Comparison of ENCODE assay signal across 1 cellular context in genomic region chr20:62907377-62908317, GRCh38.
TF ChIP-seq lines count a peak whose summit lies in the region.

No MANE protein-coding gene starts in this region.

TF ChIP-seq in endothelial cell of umbilical vein, 7 proteins besides CTCF, POLR2A, EP300 and RAD21:
- no peak for TF ChIP-seq MAX (IDR thresholded peaks at IDR 0.05; ENCODE audit: insufficient read depth, insufficient read length)
- TF ChIP-seq MYC (IDR thresholded peaks at IDR 0.05; ENCODE audit: low read depth, low read length): no peak
- TF ChIP-seq JUN (IDR thresholded peaks at IDR 0.05; ENCODE audit: borderline replicate concordance, insufficient read depth, insufficient read length, low read depth): no peak
- no peak for TF ChIP-seq POLR2AphosphoS5 (IDR thresholded peaks at IDR 0.05; ENCODE audit: insufficient read depth, low read depth, low read length)
- TF ChIP-seq GATA2 (IDR thresholded peaks at IDR 0.05; ENCODE audit: insufficient read depth, insufficient read length, low read depth, low read length): no peak
- TF ChIP-seq FOS (IDR thresholded peaks at IDR 0.05; ENCODE audit: borderline replicate concordance, insufficient read depth, low read length): no peak
- no peak for TF ChIP-seq EZH2 (IDR thresholded peaks at IDR 0.05; ENCODE audit: borderline replicate concordance, low read depth, low read length, severe bottlenecking)
